8 cellular contexts compared by ENCODE assay signal in genomic region chr12:108939594-108939993, GRCh38. TPM values are rescaled to one million over a fixed set of nuclear protein-coding genes. Genes with fewer than 3 reads are reported as not detected.
DNase-seq lines count a peak whose midpoint lies in the region; ATAC-seq, FAIRE-seq and TF ChIP-seq lines count a peak whose summit lies in the region.

No MANE protein-coding gene starts in this region.

- DNase-seq in NCI-H2227 (lab: John Stamatoyannopoulos, UW; ENCODE audit: unreplicated experiment) (peak; percentile 20), NCI-H2227 treated with DMSO at 0.1 percent for 48 hours (lab: John Stamatoyannopoulos, UW) (no peak), K562 (ENCODE audit: extremely low read depth in 1 of 4, low spot score in 3 of 4) (peak; percentile 16 to 48 (median 36)), HuH-7 (ENCODE audit: low spot score) (no peak), NCI-H1105 (lab: John Stamatoyannopoulos, UW) (no peak)
- peak; percentile 54 for DNase-seq in Jurkat, Clone E6-1 (ENCODE audit: low read depth, low spot score)
- peak in 3 of 10 donors; percentile 15 to 28 (median 23) for DNase-seq in naive thymus-derived CD8-positive, alpha-beta T cell

- TF ChIP-seq RAD21 in K562 (CRISPR knock-in tag; conservative IDR thresholded peaks at IDR 0.05 in 1 of 2, IDR thresholded peaks at IDR 0.05 in 1 of 2) = no peak

- no peaks in the 10 kb centered on the region; the same call in 1 of the 2 replicates for H4K20me1 ChIP-seq in K562 (replicated peaks; ENCODE audit: control insufficient read depth, insufficient read depth, low read length)

- peak; percentile 93 for FAIRE-seq in K562 (lab: Jason Lieb, UNC)

- intact Hi-C loops in K562 (cut with micrococcal nuclease) = no loop called here

- no peak overlapping the region for H3K27ac Mint-ChIP-seq in naive thymus-derived CD8-positive, alpha-beta T cell

- no peak overlapping the region for H3K4me3 ChIP-seq in Jurkat, Clone E6-1 (ENCODE audit: low read length)
- H3K4me3 ChIP-seq in K562 = no peak overlapping the region

- TF ChIP-seq CTCF in K562 (IDR thresholded peaks at IDR 0.05 in 2 of 3, conservative IDR thresholded peaks at IDR 0.05 in 1 of 3; ENCODE audit: insufficient read depth in 2 of 3, low read depth in 1 of 3, low read length in 3 of 3) = no peak

- H3K79me2 ChIP-seq in K562 (ENCODE audit: control insufficient read depth, insufficient read depth, low read length) = no peaks in the 10 kb centered on the region

- TF ChIP-seq EP300 in K562 (IDR thresholded peaks at IDR 0.05; ENCODE audit: low read length) = no peak

- H3K27ac ChIP-seq in K562 (ENCODE audit: extremely low read depth, low read depth, low read length) = no peak overlapping the region

- no peaks in the 10 kb centered on the region for H3K36me3 ChIP-seq in K562 (ENCODE audit: control insufficient read depth, insufficient read depth, low read length)

- in situ Hi-C loops in K562 (cut with MboI) = no loop called here

- H3K4me1 ChIP-seq in K562 (replicated peaks in 1 of 2; ENCODE audit: control insufficient read depth in 2 of 2, insufficient read depth in 2 of 2, low read length in 2 of 2) = no peaks in the 10 kb centered on the region

- H3K27me3 Mint-ChIP-seq in naive thymus-derived CD8-positive, alpha-beta T cell = peaks cover 0 to 9% (median 3%) of the 10 kb centered on the region in 5 donors

- 6% methylated on average over 1 of the region's 1 CpG for WGBS in K562 (ENCODE audit: insufficient coverage, low coverage, missing lambda C conversion rate)

- H3K9ac ChIP-seq in K562 (ENCODE audit: insufficient read depth in 1 of 2, low read depth in 2 of 2, low read length in 2 of 2) = no peak overlapping the region

- no peak overlapping the region for H3K4me3 Mint-ChIP-seq in naive thymus-derived CD8-positive, alpha-beta T cell

- CTCF ChIA-PET in K562 (lab: Yijun Ruan, JAX; ENCODE audit: low intra/inter-chr PET ratio) = no interaction called here

- no peaks in the 10 kb centered on the region for H3K36me3 Mint-ChIP-seq in naive thymus-derived CD8-positive, alpha-beta T cell

- H3K9me3 ChIP-seq in K562 (replicated peaks; ENCODE audit: control insufficient read depth, insufficient read depth, low read depth, low read length) = no peaks in the 10 kb centered on the region

- POLR2A ChIA-PET in K562 (lab: Yijun Ruan, JAX) = interaction anchor here (0.6 kb wide), 1 partner anchor 10 kb away, joined by 4 read pairs; no protein-coding TSS in a partner anchor
- POLR2A ChIA-PET in naive thymus-derived CD8-positive, alpha-beta T cell (lab: Charles Lee) = no interaction called here

- ATAC-seq in K562 = peak; percentile 100
- ATAC-seq in naive thymus-derived CD8-positive, alpha-beta T cell = peak; percentile 71 to 74
- ATAC-seq in HG02571 (IDR thresholded peaks at IDR 0.05; ENCODE audit: unreplicated experiment) = no peak

- no peak for TF ChIP-seq POLR2A in K562 (conservative IDR thresholded peaks at IDR 0.05)

- no peak overlapping the region for H3K4me2 ChIP-seq in K562 (ENCODE audit: insufficient read depth, low read length)

- peaks cover 0 to 9% (median 1%) of the 10 kb centered on the region in 4 donors for H3K4me1 Mint-ChIP-seq in naive thymus-derived CD8-positive, alpha-beta T cell

- H3K9me1 ChIP-seq in K562 (ENCODE audit: control insufficient read depth, insufficient read depth, low read length) = no peaks in the 10 kb centered on the region

- H2AFZ ChIP-seq in K562 (ENCODE audit: low read depth, low read length) = no peak overlapping the region

- peaks cover 20 to 57% of the 10 kb centered on the region in 2 experiments for H3K27me3 ChIP-seq in K562 (ENCODE audit: control insufficient read depth in 2 of 2, insufficient read depth in 2 of 2, low read length in 2 of 2)

- no peaks in the 10 kb centered on the region for H3K9me3 Mint-ChIP-seq in naive thymus-derived CD8-positive, alpha-beta T cell

- no TSS peak for BruUV-seq in K562 (replicated peaks; lab: Mats Ljungman, UMichigan)

TF ChIP-seq in K562, 482 proteins besides CTCF, POLR2A, EP300 and RAD21 (continues in another document):
- TF ChIP-seq NR2C1 (IDR thresholded peaks at IDR 0.05) (no peak), NR2C1 (tag; IDR thresholded peaks at IDR 0.05) (no peak), CREM (IDR thresholded peaks at IDR 0.05; ENCODE audit: low read depth) (peak; percentile 50; the same call in 1 of the 2 replicates), SNIP1 (IDR thresholded peaks at IDR 0.05; ENCODE audit: low read depth) (no peak), ETV6 (IDR thresholded peaks at IDR 0.05; ENCODE audit: borderline replicate concordance in 1 of 2, low read depth in 2 of 2, low read length in 1 of 2) (no peak), ETV6 (CRISPR knock-in tag; IDR thresholded peaks at IDR 0.05; ENCODE audit: borderline replicate concordance) (no peak), KDM4B (IDR thresholded peaks at IDR 0.05; ENCODE audit: borderline replicate concordance in 2 of 2, low read depth in 1 of 2) (no peak), SETDB1 (IDR thresholded peaks at IDR 0.05; ENCODE audit: low read length) (no peak), TFAM (CRISPR knock-in tag; conservative IDR thresholded peaks at IDR 0.05) (no peak), MAFK (IDR thresholded peaks at IDR 0.05; ENCODE audit: low read length) (no peak), RAD51 (IDR thresholded peaks at IDR 0.05; ENCODE audit: borderline replicate concordance, low read depth) (peak; percentile 35; the same call in 1 of the 2 replicates), NFIX (CRISPR knock-in tag; IDR thresholded peaks at IDR 0.05; ENCODE audit: low read depth) (no peak), USF1 (CRISPR knock-in tag; IDR thresholded peaks at IDR 0.05) (peak; percentile 71), NR0B1 (IDR thresholded peaks at IDR 0.05; ENCODE audit: partially characterized antibody) (no peak), MTF1 (CRISPR knock-in tag; IDR thresholded peaks at IDR 0.05; ENCODE audit: borderline replicate concordance) (no peak), WHSC1 (IDR thresholded peaks at IDR 0.05; ENCODE audit: low read length) (no peak), CBX2 (IDR thresholded peaks at IDR 0.05; ENCODE audit: insufficient read depth, low read length, poor library complexity, severe bottlenecking) (no peak), CCAR2 (IDR thresholded peaks at IDR 0.05; ENCODE audit: low read depth, low read length) (no peak), ZNF165 (CRISPR knock-in tag; IDR thresholded peaks at IDR 0.05; ENCODE audit: borderline replicate concordance) (no peak), SMARCB1 (IDR thresholded peaks at IDR 0.05; ENCODE audit: insufficient read length, low read depth) (no peak), SOX6 (IDR thresholded peaks at IDR 0.05) (no peak), ASH1L (IDR thresholded peaks at IDR 0.05; ENCODE audit: borderline replicate concordance, low read depth, partially characterized antibody) (no peak), TRIM28 (IDR thresholded peaks at IDR 0.05) (no peak), MCM2 (IDR thresholded peaks at IDR 0.05; ENCODE audit: low read depth) (no peak), CC2D1A (IDR thresholded peaks at IDR 0.05) (no peak), NFE2 (IDR thresholded peaks at IDR 0.05; ENCODE audit: low read depth) (0 out of 2 replicates have a peak, but pooled peaks have one; percentile 3), ETV1 (tag; conservative IDR thresholded peaks at IDR 0.05; ENCODE audit: low read depth) (no peak), YY1 (IDR thresholded peaks at IDR 0.05; ENCODE audit: borderline replicate concordance in 1 of 3, control insufficient read depth in 1 of 3, extremely low read depth in 1 of 3, insufficient read depth in 3 of 3, insufficient read length in 1 of 3, insufficient replicate concordance in 2 of 3, low read depth in 1 of 3, low read length in 2 of 3) (peak in 1 of 3 experiments; percentile 47)

RNA-seq across cellular contexts. Expression of gene DAO, which starts 59.7 kb away (rescaled TPM):
- not detected for polyA plus RNA-seq in Jurkat, Clone E6-1 (2012; ENCODE audit: insufficient read depth, insufficient read length)
- total RNA-seq in K562 (2011; cell fraction: chromatin; rRNA removed; ENCODE audit: low replicate concordance) = not detected in 2 replicates
- not detected in 2 replicates for total RNA-seq in K562 (2011; cell fraction: nucleolus; rRNA removed)
- not detected in 2 replicates for total RNA-seq in K562 (2011; cell fraction: nucleoplasm; rRNA removed)
- total RNA-seq in K562 (2014; rRNA removed) (not detected in 2 replicates), K562 (2014; rRNA removed; fragmentation: Illumina TruSeq; extraction: Trizol) (not detected in 2 replicates), K562 (2015; rRNA removed; fragmentation: Illumina TruSeq; extraction: Trizol) (not detected in 2 replicates), K562 (2021) (not detected in 2 replicates)
- polyA plus RNA-seq in K562 (2011; rRNA removed) (not detected in 2 replicates), K562 (2014; fragmentation: Illumina TruSeq; extraction: Trizol) (not detected in 2 replicates), K562 (2014; fragmentation: Nextera tagmentation; extraction: Ambion mirVana) (not detected), K562 (2014; rRNA removed) (not detected in 2 replicates)
- polyA plus RNA-seq in K562 (2011; cell fraction: cytosol; rRNA removed) = not detected in 2 replicates
- polyA plus RNA-seq in K562 (2011; cell fraction: nucleus; rRNA removed) = not detected in 2 replicates
- not detected in 2 replicates for polyA plus RNA-seq in K562 (2012)
- not detected in 2 replicates for polyA minus RNA-seq in K562 (2011; rRNA and poly(A)+ RNA removed)
- polyA minus RNA-seq in K562 (2011; cell fraction: cytosol; rRNA and poly(A)+ RNA removed) = not detected in 2 replicates
- not detected in 2 replicates for polyA minus RNA-seq in K562 (2011; cell fraction: nucleus; rRNA and poly(A)+ RNA removed)
- total RNA-seq in naive thymus-derived CD8-positive, alpha-beta T cell = not detected
- polyA plus RNA-seq in naive thymus-derived CD8-positive, alpha-beta T cell = not detected

Comparison
In these comparisons a context has a peak if more than half of its experiments do, and no peak if none do; other contexts are left out.
1. DNase-seq: peak in NCI-H2227 (single experiment), Jurkat, Clone E6-1 (single experiment) and K562 (4 of 4); none in NCI-H2227 treated with DMSO at 0.1 percent for 48 hours (single experiment), HuH-7 (single experiment) and NCI-H1105 (single experiment).